Comparison of ENCODE assay signal across 3 cellular contexts in the genomic region with DNA sequence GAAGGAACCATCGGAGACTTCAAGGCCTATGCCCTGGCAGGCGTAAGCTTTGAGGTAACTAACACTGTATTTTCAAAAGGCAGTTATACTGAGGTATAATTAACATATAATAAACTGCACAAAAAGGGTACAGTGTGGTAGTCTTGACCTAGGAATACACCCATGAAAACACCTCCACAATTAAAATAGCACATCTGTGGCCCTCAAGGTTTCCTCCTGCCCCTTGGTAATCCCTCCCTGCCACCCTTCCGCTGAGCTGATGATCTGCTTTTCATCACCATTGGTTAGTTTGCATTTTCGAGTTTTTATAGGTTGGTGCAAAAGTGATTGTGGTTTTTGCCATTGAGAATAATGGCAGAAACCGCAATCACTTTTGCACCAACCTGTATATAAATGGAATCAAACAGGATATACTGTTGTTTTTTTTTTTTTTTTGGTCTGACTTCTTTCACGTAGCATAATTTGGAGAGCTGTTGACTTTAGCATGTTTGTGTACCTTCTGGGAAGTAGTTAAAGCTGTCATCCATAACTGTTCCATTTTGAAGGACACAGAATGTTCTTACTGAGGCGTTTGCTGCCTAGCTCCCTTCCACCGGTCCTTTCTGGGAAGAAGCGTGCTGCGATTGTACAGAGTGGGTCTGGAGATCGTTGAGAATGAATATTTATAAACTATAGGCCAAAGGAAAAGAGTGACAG. TPM values are rescaled to one million over a fixed set of nuclear protein-coding genes. Genes with fewer than 3 reads are reported as not detected.
"Had no signal": no experiment of that assay in that cellular context is flagged by ENCODE, and none has a peak within 500 bp of the region (broad histone marks: within the 10 kb centered on the region; RNA-seq: fewer than 3 reads in every experiment).

No MANE protein-coding gene starts in this region.

RNA-seq across cellular contexts. Expression of gene ABCC6, which starts 52.2 kb away (rescaled TPM):
- total RNA-seq: OCI-LY7, SJSA1, SK-MEL-5 had no signal
